In the genomic region with DNA sequence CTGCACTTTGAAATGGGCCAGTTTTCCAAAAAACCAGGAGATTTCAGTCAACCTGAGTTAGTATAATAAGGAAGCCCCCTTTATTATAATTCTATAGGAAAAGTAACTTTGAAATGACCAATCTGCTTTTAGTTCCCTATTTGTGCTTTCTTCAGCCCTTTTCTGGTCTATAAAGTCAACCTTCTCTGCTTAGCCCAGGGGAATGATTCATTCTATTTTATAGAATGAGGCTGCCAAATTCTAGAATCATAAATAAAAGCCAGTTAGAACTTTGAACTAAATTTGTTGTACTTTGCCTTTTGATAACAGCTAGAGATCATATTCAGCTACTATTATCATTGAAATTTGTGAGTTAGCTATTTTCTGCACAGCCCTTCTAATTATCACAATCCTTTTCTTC, we compare ENCODE assay signal across 20 cellular contexts. TPM values are rescaled to one million over a fixed set of nuclear protein-coding genes. Genes with fewer than 3 reads are reported as not detected.
A peak's percentile ranks its signal among the peaks of the same experiment; 100 is the strongest.
DNase-seq lines count a peak whose midpoint lies in the region; ATAC-seq and TF ChIP-seq lines count a peak whose summit lies in the region.
"Had no signal": no experiment of that assay in that cellular context is flagged by ENCODE, and none has a peak within 500 bp of the region (broad histone marks: within the 10 kb centered on the region; RNA-seq: fewer than 3 reads in every experiment).

No MANE protein-coding gene starts in this region.

- no peaks in the 10 kb centered on the region for H3K9me3 ChIP-seq in MG63

- H3K27me3 Mint-ChIP-seq in HFFc6 (ENCODE audit: insufficient read depth): no peaks in the 10 kb centered on the region
- no peaks in the 10 kb centered on the region for H3K27me3 Mint-ChIP-seq in activated T-helper 17 cell treated with anti-CD3 and anti-CD28 coated beads, Interleukin-2, amount 50 U/mL, for 72 hours
- no peaks in the 10 kb centered on the region for H3K27me3 Mint-ChIP-seq in mesothelial cell of epicardium (ENCODE audit: low read depth)
- H3K27me3 Mint-ChIP-seq: CD4-positive, alpha-beta T cell had no signal

- no peak for ATAC-seq in activated T-helper 17 cell treated with anti-CD3 and anti-CD28 coated beads, Interleukin-2, amount 50 U/mL, for 72 hours (replicated peaks)
- ATAC-seq in HG03108 (IDR thresholded peaks at IDR 0.05; ENCODE audit: unreplicated experiment): no peak
- no peak for ATAC-seq in HG03280 (IDR thresholded peaks at IDR 0.05; ENCODE audit: unreplicated experiment)
- ATAC-seq: GM23338 had no signal

- peaks cover 12% of the 10 kb centered on the region for H3K4me1 Mint-ChIP-seq in HFFc6 (ENCODE audit: low read depth)
- no peaks in the 10 kb centered on the region for H3K4me1 Mint-ChIP-seq in activated T-helper 17 cell treated with anti-CD3 and anti-CD28 coated beads, Interleukin-2, amount 50 U/mL, for 72 hours
- peaks cover 6% of the 10 kb centered on the region for H3K4me1 Mint-ChIP-seq in mesothelial cell of epicardium
- H3K4me1 Mint-ChIP-seq: GM23338 had no signal

- H3K36me3 ChIP-seq in MG63: peaks cover 64% of the 10 kb centered on the region

- H3K27ac Mint-ChIP-seq in HFFc6 (peak overlapping the region; percentile 71), mesothelial cell of epicardium (peak overlapping the region; percentile 25)
- H3K27ac Mint-ChIP-seq in activated T-helper 17 cell treated with anti-CD3 and anti-CD28 coated beads, Interleukin-2, amount 50 U/mL, for 72 hours: peak overlapping the region; percentile 14
- H3K27ac Mint-ChIP-seq: CD4-positive, alpha-beta T cell; GM23338 had no signal

- no peaks in the 10 kb centered on the region for H3K9me3 Mint-ChIP-seq in HFFc6
- no peaks in the 10 kb centered on the region for H3K9me3 Mint-ChIP-seq in activated T-helper 17 cell treated with anti-CD3 and anti-CD28 coated beads, Interleukin-2, amount 50 U/mL, for 72 hours
- no peaks in the 10 kb centered on the region for H3K9me3 Mint-ChIP-seq in mesothelial cell of epicardium
- H3K9me3 Mint-ChIP-seq: CD4-positive, alpha-beta T cell; GM23338 had no signal

- H3K27me3 ChIP-seq in MG63: no peaks in the 10 kb centered on the region

- no peak overlapping the region for H3K4me3 Mint-ChIP-seq in HFFc6
- no peak overlapping the region for H3K4me3 Mint-ChIP-seq in activated T-helper 17 cell treated with anti-CD3 and anti-CD28 coated beads, Interleukin-2, amount 50 U/mL, for 72 hours
- H3K4me3 Mint-ChIP-seq in mesothelial cell of epicardium: no peak overlapping the region
- H3K4me3 Mint-ChIP-seq: CD4-positive, alpha-beta T cell; GM23338 had no signal

- H3K36me3 Mint-ChIP-seq in HFFc6 (ENCODE audit: low read depth) (peaks cover 12% of the 10 kb centered on the region; the same call in 1 of the 2 replicates), mesothelial cell of epicardium (peaks cover 7% of the 10 kb centered on the region)
- peaks cover 43% of the 10 kb centered on the region for H3K36me3 Mint-ChIP-seq in activated T-helper 17 cell treated with anti-CD3 and anti-CD28 coated beads, Interleukin-2, amount 50 U/mL, for 72 hours (ENCODE audit: low read depth)

- DNase-seq in HFFc6 (peak; percentile 19), mesothelial cell of epicardium (ENCODE audit: low spot score in 2 of 2, unreplicated experiment in 2 of 2) (no peak), MG63 (no peak), cerebellar cortex (ENCODE audit: low spot score) (no peak)
- DNase-seq: AML-193; CD4-positive, alpha-beta T cell; DMS79 treated with DMSO at 0.1 percent for 48 hours; GF-D8; KBM-7; MM.1S; NCI-H1105 treated with DMSO at 0.1 percent for 48 hours; NCI-H187 treated with DMSO at 0.1 percent for 48 hours; NCI-H2171; SIG-M5 had no signal

- TF ChIP-seq CTCF in 22Rv1 (IDR thresholded peaks at IDR 0.05) (no peak), HFFc6 (IDR thresholded peaks at IDR 0.05) (no peak), mesothelial cell of epicardium (IDR thresholded peaks at IDR 0.05; ENCODE audit: unreplicated experiment) (no peak)

- H3K4me3 ChIP-seq in MG63: no peak overlapping the region
- H3K4me3 ChIP-seq: GM23338 had no signal

- peak overlapping the region; percentile 20; the same call in 1 of the 2 replicates for H3K27ac ChIP-seq in 22Rv1
- H3K27ac ChIP-seq: HL-60 had no signal

RNA-seq across cellular contexts. Expression of gene CIP2A, which starts 24.7 kb away (rescaled TPM):
- 10 to 100 TPM; 11.6 to 29.8 (median 26.5) TPM for total RNA-seq in HFFc6 (2021; fragmentation: NEBNext Ultra II Directional; extraction: Animal tissue kit (Norgen Biotek cat#: 25700))
- 10 to 100 TPM; 35.4 to 55.7 TPM for total RNA-seq in activated T-helper 17 cell treated with anti-CD3 and anti-CD28 coated beads, Interleukin-2, amount 50 U/mL, for 72 hours
- total RNA-seq in mesothelial cell of epicardium: 15.9 to 17.8 TPM (median 16.9 TPM) in 3 replicates
- total RNA-seq in MG63 (2014; rRNA removed; shearing (Covaris generic); ENCODE audit: low replicate concordance): 34.0 and 50.2 TPM in 2 replicates

RNA-seq across cellular contexts. Expression of gene DZIP3, which starts 25.0 kb away (rescaled TPM):
- total RNA-seq in HFFc6 (2021; fragmentation: NEBNext Ultra II Directional; extraction: Animal tissue kit (Norgen Biotek cat#: 25700)): 10 to 100 TPM in 5 of 6 experiments, 1 to 10 TPM in 1; 9.0 to 13.1 (median 11.9) TPM
- total RNA-seq in activated T-helper 17 cell treated with anti-CD3 and anti-CD28 coated beads, Interleukin-2, amount 50 U/mL, for 72 hours: 10 to 100 TPM in 1 of 2 donors, 1 to 10 TPM in 1; 9.7 to 19.7 TPM
- 26.9 to 27.2 TPM (median 27.2 TPM) in 3 replicates for total RNA-seq in mesothelial cell of epicardium
- 4.4 and 5.4 TPM in 2 replicates for total RNA-seq in MG63 (2014; rRNA removed; shearing (Covaris generic); ENCODE audit: low replicate concordance)

RNA-seq across cellular contexts. Expression of gene MYH15, which starts 54.2 kb away (rescaled TPM):
- total RNA-seq in HFFc6 (2021; fragmentation: NEBNext Ultra II Directional; extraction: Animal tissue kit (Norgen Biotek cat#: 25700)): under 1 TPM; 0.19 to 0.59 (median 0.31) TPM
- under 1 TPM; 0.26 to 0.42 TPM for total RNA-seq in activated T-helper 17 cell treated with anti-CD3 and anti-CD28 coated beads, Interleukin-2, amount 50 U/mL, for 72 hours
- total RNA-seq in mesothelial cell of epicardium: 0.20 to 0.36 TPM (median 0.27 TPM) in 3 replicates
- not detected in 2 replicates for total RNA-seq in MG63 (2014; rRNA removed; shearing (Covaris generic); ENCODE audit: low replicate concordance)

Comparison
In these comparisons a context has a peak if more than half of its experiments do, and no peak if none do; other contexts are left out.
1. H3K27ac Mint-ChIP-seq: peak in every context shown above with its lines; median percentile 71 in HFFc6; 25 in mesothelial cell of epicardium; 14 in activated T-helper 17 cell treated with anti-CD3 and anti-CD28 coated beads, Interleukin-2, amount 50 U/mL, for 72 hours.